Comparison of ENCODE assay signal across 1 cellular context in the genomic region with DNA sequence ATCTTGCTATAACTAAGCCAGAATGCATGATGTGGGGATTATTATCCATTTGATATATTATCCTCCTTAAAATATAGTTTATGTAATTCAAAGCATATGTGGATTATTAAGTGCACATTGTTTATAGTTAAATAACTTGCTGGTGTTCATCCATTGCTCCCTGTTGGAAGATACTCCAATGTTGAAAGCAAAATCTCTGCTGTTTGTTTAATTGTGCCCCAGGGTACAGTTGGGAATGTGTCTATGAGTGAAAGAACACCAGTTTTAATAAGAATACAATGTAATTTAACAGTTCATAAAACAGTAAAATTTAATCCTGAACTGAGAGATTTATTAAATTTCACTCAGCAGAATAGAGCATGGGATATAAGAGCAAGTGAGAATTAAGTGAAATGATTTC.
TF ChIP-seq lines count a peak whose summit lies in the region.

No MANE protein-coding gene starts in this region.

TF ChIP-seq in HCT116, 20 proteins besides CTCF, POLR2A, EP300 and RAD21 (continued from another document):
- TF ChIP-seq, protein P1, sequence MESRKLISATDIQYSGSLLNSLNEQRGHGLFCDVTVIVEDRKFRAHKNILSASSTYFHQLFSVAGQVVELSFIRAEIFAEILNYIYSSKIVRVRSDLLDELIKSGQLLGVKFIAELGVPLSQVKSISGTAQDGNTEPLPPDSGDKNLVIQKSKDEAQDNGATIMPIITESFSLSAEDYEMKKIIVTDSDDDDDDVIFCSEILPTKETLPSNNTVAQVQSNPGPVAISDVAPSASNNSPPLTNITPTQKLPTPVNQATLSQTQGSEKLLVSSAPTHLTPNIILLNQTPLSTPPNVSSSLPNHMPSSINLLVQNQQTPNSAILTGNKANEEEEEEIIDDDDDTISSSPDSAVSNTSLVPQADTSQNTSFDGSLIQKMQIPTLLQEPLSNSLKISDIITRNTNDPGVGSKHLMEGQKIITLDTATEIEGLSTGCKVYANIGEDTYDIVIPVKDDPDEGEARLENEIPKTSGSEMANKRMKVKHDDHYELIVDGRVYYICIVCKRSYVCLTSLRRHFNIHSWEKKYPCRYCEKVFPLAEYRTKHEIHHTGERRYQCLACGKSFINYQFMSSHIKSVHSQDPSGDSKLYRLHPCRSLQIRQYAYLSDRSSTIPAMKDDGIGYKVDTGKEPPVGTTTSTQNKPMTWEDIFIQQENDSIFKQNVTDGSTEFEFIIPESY (IDR thresholded peaks at IDR 0.05; ENCODE audit: extremely low read depth, insufficient replicate concordance, low read length) = no peak
- TF ChIP-seq CEBPB (IDR thresholded peaks at IDR 0.05; ENCODE audit: low read depth) (no peak), YY1 (IDR thresholded peaks at IDR 0.05; ENCODE audit: extremely low read depth, insufficient replicate concordance, low read depth, low read length) (no peak), EZH2 (IDR thresholded peaks at IDR 0.05) (no peak), EGR1 (IDR thresholded peaks at IDR 0.05; ENCODE audit: low read depth) (no peak)
- TF ChIP-seq, protein P2, sequence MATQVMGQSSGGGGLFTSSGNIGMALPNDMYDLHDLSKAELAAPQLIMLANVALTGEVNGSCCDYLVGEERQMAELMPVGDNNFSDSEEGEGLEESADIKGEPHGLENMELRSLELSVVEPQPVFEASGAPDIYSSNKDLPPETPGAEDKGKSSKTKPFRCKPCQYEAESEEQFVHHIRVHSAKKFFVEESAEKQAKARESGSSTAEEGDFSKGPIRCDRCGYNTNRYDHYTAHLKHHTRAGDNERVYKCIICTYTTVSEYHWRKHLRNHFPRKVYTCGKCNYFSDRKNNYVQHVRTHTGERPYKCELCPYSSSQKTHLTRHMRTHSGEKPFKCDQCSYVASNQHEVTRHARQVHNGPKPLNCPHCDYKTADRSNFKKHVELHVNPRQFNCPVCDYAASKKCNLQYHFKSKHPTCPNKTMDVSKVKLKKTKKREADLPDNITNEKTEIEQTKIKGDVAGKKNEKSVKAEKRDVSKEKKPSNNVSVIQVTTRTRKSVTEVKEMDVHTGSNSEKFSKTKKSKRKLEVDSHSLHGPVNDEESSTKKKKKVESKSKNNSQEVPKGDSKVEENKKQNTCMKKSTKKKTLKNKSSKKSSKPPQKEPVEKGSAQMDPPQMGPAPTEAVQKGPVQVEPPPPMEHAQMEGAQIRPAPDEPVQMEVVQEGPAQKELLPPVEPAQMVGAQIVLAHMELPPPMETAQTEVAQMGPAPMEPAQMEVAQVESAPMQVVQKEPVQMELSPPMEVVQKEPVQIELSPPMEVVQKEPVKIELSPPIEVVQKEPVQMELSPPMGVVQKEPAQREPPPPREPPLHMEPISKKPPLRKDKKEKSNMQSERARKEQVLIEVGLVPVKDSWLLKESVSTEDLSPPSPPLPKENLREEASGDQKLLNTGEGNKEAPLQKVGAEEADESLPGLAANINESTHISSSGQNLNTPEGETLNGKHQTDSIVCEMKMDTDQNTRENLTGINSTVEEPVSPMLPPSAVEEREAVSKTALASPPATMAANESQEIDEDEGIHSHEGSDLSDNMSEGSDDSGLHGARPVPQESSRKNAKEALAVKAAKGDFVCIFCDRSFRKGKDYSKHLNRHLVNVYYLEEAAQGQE (IDR thresholded peaks at IDR 0.05; ENCODE audit: low read depth) = no peak
- TF ChIP-seq, protein P3, sequence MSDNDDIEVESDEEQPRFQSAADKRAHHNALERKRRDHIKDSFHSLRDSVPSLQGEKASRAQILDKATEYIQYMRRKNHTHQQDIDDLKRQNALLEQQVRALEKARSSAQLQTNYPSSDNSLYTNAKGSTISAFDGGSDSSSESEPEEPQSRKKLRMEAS (IDR thresholded peaks at IDR 0.05) = no peak
